In genomic region chr20:752263-752662, GRCh38 we compare ENCODE assay signal across 29 cellular contexts. TPM values are rescaled to one million over a fixed set of nuclear protein-coding genes. Genes with fewer than 3 reads are reported as not detected.
"Had no signal": no experiment of that assay in that cellular context is flagged by ENCODE, and none has a peak within 500 bp of the region (broad histone marks: within the 10 kb centered on the region; RNA-seq: fewer than 3 reads in every experiment).

No MANE protein-coding gene starts in this region.

- H3K27me3 ChIP-seq: brain microvascular endothelial cell had no signal

- H3K27ac ChIP-seq: brain microvascular endothelial cell, epithelial cell of prostate, esophagus squamous epithelium, gastroesophageal sphincter had no signal

- H3K36me3 Mint-ChIP-seq: activated naive CD4-positive, alpha-beta T cell treated with anti-CD3 and anti-CD28 coated beads, Interleukin-2, amount 10 ng/mL, durations not matched to agents 7 days and 5 days; activated naive CD4-positive, alpha-beta T cell treated with anti-CD3 and anti-CD28 coated beads, Interleukin-2, amount 50 U/mL, for 72 hours; activated naive CD8-positive, alpha-beta T cell treated with anti-CD3 and anti-CD28 coated beads, Interleukin-2, amount 10 ng/mL, durations not matched to agents 7 days and 5 days; WTC11 had no signal

- DNase-seq: activated CD4-positive, alpha-beta memory T cell treated with anti-CD3 and anti-CD28 coated beads, Interleukin-2, amount 10 ng/mL, durations not matched to agents 7 days and 5 days; activated CD4-positive, alpha-beta T cell treated with anti-CD3 and anti-CD28 coated beads for 1 hour; activated CD4-positive, alpha-beta T cell treated with anti-CD3 and anti-CD28 coated beads for 4 hours; activated CD4-positive, alpha-beta T cell treated with anti-CD3 and anti-CD28 coated beads, Interleukin-2, amount 10 ng/mL, durations not matched to agents 7 days and 5 days; activated CD4-positive, alpha-beta T cell treated with anti-CD3 and anti-CD28 coated beads, Interleukin-2, amount 50 U/mL, for 4 hours; activated CD8-positive, alpha-beta memory T cell treated with anti-CD3 and anti-CD28 coated beads, Interleukin-2, amount 50 U/mL, for 48 hours; activated gamma-delta T cell; activated naive CD4-positive, alpha-beta T cell; activated naive CD4-positive, alpha-beta T cell treated with anti-CD3 and anti-CD28 coated beads, Interleukin-2, amount 10 ng/mL, durations not matched to agents 7 days and 5 days; activated naive CD8-positive, alpha-beta T cell treated with anti-CD3 and anti-CD28 coated beads, Interleukin-2, amount 10 ng/mL, durations not matched to agents 7 days and 5 days; activated T-cell treated with anti-CD3 and anti-CD28 coated beads for 4 hours; activated T-cell treated with anti-CD3 and anti-CD28 coated beads, Interleukin-2, amount 50 U/mL, for 24 hours; activated T-cell treated with anti-CD3 and anti-CD28 coated beads, Interleukin-2, amount 50 U/mL, for 72 hours; brain microvascular endothelial cell; effector CD8-positive, alpha-beta T cell; esophagus squamous epithelium; foreskin melanocyte; T-helper 1 cell; T-helper 2 cell had no signal

- H3K9me3 ChIP-seq: esophagus squamous epithelium, gastroesophageal sphincter had no signal

- H3K4me3 Mint-ChIP-seq: activated CD4-positive, alpha-beta memory T cell treated with anti-CD3 and anti-CD28 coated beads, Interleukin-2, amount 10 ng/mL, durations not matched to agents 7 days and 5 days; activated CD4-positive, alpha-beta T cell treated with anti-CD3 and anti-CD28 coated beads, Interleukin-2, amount 10 ng/mL, durations not matched to agents 7 days and 5 days; activated naive CD4-positive, alpha-beta T cell treated with anti-CD3 and anti-CD28 coated beads, Interleukin-2, amount 10 ng/mL, durations not matched to agents 7 days and 5 days; activated naive CD8-positive, alpha-beta T cell treated with anti-CD3 and anti-CD28 coated beads, Interleukin-2, amount 10 ng/mL, durations not matched to agents 7 days and 5 days; activated T-cell treated with anti-CD3 and anti-CD28 coated beads, Interleukin-2, amount 50 U/mL, for 24 hours; activated T-cell treated with anti-CD3 and anti-CD28 coated beads, Interleukin-2, amount 50 U/mL, for 72 hours; central memory CD8-positive, alpha-beta T cell; WTC11 had no signal

- H3K4me3 ChIP-seq: esophagus squamous epithelium, gastroesophageal sphincter had no signal

- H3K4me1 ChIP-seq: esophagus squamous epithelium, gastroesophageal sphincter had no signal

- H3K36me3 ChIP-seq: brain microvascular endothelial cell, esophagus squamous epithelium, gastroesophageal sphincter had no signal

- H3K27me3 Mint-ChIP-seq: activated naive CD8-positive, alpha-beta T cell treated with anti-CD3 and anti-CD28 coated beads, Interleukin-2, amount 10 ng/mL, durations not matched to agents 7 days and 5 days had no signal

- ATAC-seq: activated naive CD4-positive, alpha-beta T cell treated with anti-CD3 and anti-CD28 coated beads, Interleukin-2, amount 50 U/mL, for 72 hours; activated T-cell treated with anti-CD3 and anti-CD28 coated beads, Interleukin-2, amount 50 U/mL, for 72 hours; gastroesophageal sphincter; WTC11 had no signal

- H3K27ac Mint-ChIP-seq: activated CD4-positive, alpha-beta memory T cell treated with anti-CD3 and anti-CD28 coated beads, Interleukin-2, amount 10 ng/mL, durations not matched to agents 7 days and 5 days; activated CD4-positive, alpha-beta T cell treated with anti-CD3 and anti-CD28 coated beads, Interleukin-2, amount 10 ng/mL, durations not matched to agents 7 days and 5 days; activated naive CD4-positive, alpha-beta T cell treated with anti-CD3 and anti-CD28 coated beads, Interleukin-2, amount 10 ng/mL, durations not matched to agents 7 days and 5 days; activated naive CD4-positive, alpha-beta T cell treated with anti-CD3 and anti-CD28 coated beads, Interleukin-2, amount 50 U/mL, for 72 hours; activated naive CD8-positive, alpha-beta T cell treated with anti-CD3 and anti-CD28 coated beads, Interleukin-2, amount 10 ng/mL, durations not matched to agents 7 days and 5 days; activated T-cell treated with anti-CD3 and anti-CD28 coated beads, Interleukin-2, amount 50 U/mL, for 24 hours; WTC11 had no signal

- H3K4me1 Mint-ChIP-seq: central memory CD8-positive, alpha-beta T cell had no signal

RNA-seq across cellular contexts. Expression of gene SLC52A3, which starts 16.0 kb away (rescaled TPM):
- total RNA-seq: activated CD4-positive, alpha-beta memory T cell treated with anti-CD3 and anti-CD28 coated beads, Interleukin-2, amount 10 ng/mL, durations not matched to agents 7 days and 5 days; activated CD4-positive, alpha-beta T cell treated with anti-CD3 and anti-CD28 coated beads, Interleukin-2, amount 10 ng/mL, durations not matched to agents 7 days and 5 days; activated naive CD4-positive, alpha-beta T cell treated with anti-CD3 and anti-CD28 coated beads, Interleukin-2, amount 50 U/mL, for 72 hours; activated naive CD8-positive, alpha-beta T cell treated with anti-CD3 and anti-CD28 coated beads, Interleukin-2, amount 10 ng/mL, durations not matched to agents 7 days and 5 days; activated T-cell treated with anti-CD3 and anti-CD28 coated beads, Interleukin-2, amount 50 U/mL, for 72 hours; chondrocyte; endothelial cell of umbilical vein; fibroblast of lung; fibroblast of villous mesenchyme; glomerular endothelial cell had no signal
